ENCODE assay signal across 8 cellular contexts in genomic region chr6:132512638-132513632, GRCh38. TPM values are rescaled to one million over a fixed set of nuclear protein-coding genes. Genes with fewer than 3 reads are reported as not detected.
A peak's percentile ranks its signal among the peaks of the same experiment; 100 is the strongest.
DNase-seq lines count a peak whose midpoint lies in the region; ATAC-seq, FAIRE-seq and TF ChIP-seq lines count a peak whose summit lies in the region.

Gene STX7 (minus strand): TSS chr6:132513116. CDS start chr6:132503530, 9,586 bp downstream.

- no peaks in the 10 kb centered on the region for H3K9me2 ChIP-seq in OCI-LY1 (ENCODE audit: low read depth, low read length)

- H3K27me3 ChIP-seq in OCI-LY1 (ENCODE audit: insufficient read depth, low read length) = no peaks in the 10 kb centered on the region

- H3K4me3 ChIP-seq in OCI-LY1 (ENCODE audit: low read depth, low read length, poor library complexity, severe bottlenecking) = peak within 1 kb of the TSS; percentile 83

- in situ Hi-C loops in Caki2 (cut with HindIII; ENCODE audit: low pct_unique_long_range_greater_than_20kb, low sequenced_read_pairs) = no loop called here
- in situ Hi-C loops in endometrial microvascular endothelial cells (cut with HindIII; ENCODE audit: inconsistent ontology term, low pct_unique_long_range_greater_than_20kb, low sequenced_read_pairs) = no loop called here

- ATAC-seq in GM21381 (IDR thresholded peaks at IDR 0.05; ENCODE audit: unreplicated experiment) = peak; percentile 85

- peak; percentile 71 for FAIRE-seq in HTR-8/SVneo (lab: Jason Lieb, UNC)

- H3K4me2 ChIP-seq in OCI-LY1 (ENCODE audit: low read length) = peak within 1 kb of the TSS; percentile 98

- no peaks in the 10 kb centered on the region for H3F3A ChIP-seq in OCI-LY1 (ENCODE audit: insufficient read depth, low read length)

- H3K9me3 ChIP-seq in OCI-LY1 (ENCODE audit: low read length) = no peaks in the 10 kb centered on the region

- H4K20me1 ChIP-seq in OCI-LY1 (ENCODE audit: insufficient read depth, low read length) = no peaks in the 10 kb centered on the region

- H2AFZ ChIP-seq in OCI-LY1 (ENCODE audit: low read length) = peak within 1 kb of the TSS; percentile 96

- H3K36me3 ChIP-seq in OCI-LY1 (ENCODE audit: insufficient read depth, low read length) = peaks cover 11% of the 10 kb centered on the region; the same call in 1 of the 2 replicates

- H3K27ac ChIP-seq in OCI-LY1 (ENCODE audit: low read depth, low read length, poor library complexity, severe bottlenecking) = peak within 1 kb of the TSS; percentile 82

- TF ChIP-seq CTCF in OCI-LY1 (IDR thresholded peaks at IDR 0.05; ENCODE audit: low read length) = no peak

- DNase-seq in Caki2 (ENCODE audit: low read depth) = peak; percentile 94
- DNase-seq in HTR-8/SVneo (ENCODE audit: insufficient read length, low spot score) = peak; percentile 93
- peak; percentile 84 for DNase-seq in activated CD8-positive, alpha-beta memory T cell treated with anti-CD3 and anti-CD28 coated beads, Interleukin-2, amount 50 U/mL, for 4 hours
- peak; percentile 96 for DNase-seq in mesenteric fat pad (ENCODE audit: low spot score)
- peak; percentile 69 for DNase-seq in stimulated activated CD8-positive, alpha-beta memory T cell treated with anti-CD3 and anti-CD28 coated beads, Interleukin-15, amount 100 ng/mL, for 1 hour (ENCODE audit: low read depth)

- H3K9ac ChIP-seq in OCI-LY1 (ENCODE audit: low read length) = peak within 1 kb of the TSS; percentile 76

- H3K79me2 ChIP-seq in OCI-LY1 (ENCODE audit: insufficient read depth, low read length) = peaks cover 43% of the 10 kb centered on the region

- peaks cover 44% of the 10 kb centered on the region for H3K4me1 ChIP-seq in OCI-LY1 (ENCODE audit: insufficient read depth, low read length, severe bottlenecking)

RNA-seq across cellular contexts. Expression of gene STX7, which starts in this region (rescaled TPM):
- total RNA-seq in Caki2 (2014; rRNA removed; shearing (Covaris generic); ENCODE audit: low replicate concordance) = 4.8 and 21.9 TPM in 2 replicates
- total RNA-seq in endometrial microvascular endothelial cells (ENCODE audit: inconsistent ontology term) (18.7 TPM), mesenteric fat pad (96.3 TPM)

Comparison
In these comparisons a context has a peak if more than half of its experiments do, and no peak if none do; other contexts are left out.
1. Peak in every context shown above with its lines: DNase-seq, ATAC-seq, H3K4me3 ChIP-seq and H3K27ac ChIP-seq.